ENCODE assay signal across 21 cellular contexts in the genomic region with DNA sequence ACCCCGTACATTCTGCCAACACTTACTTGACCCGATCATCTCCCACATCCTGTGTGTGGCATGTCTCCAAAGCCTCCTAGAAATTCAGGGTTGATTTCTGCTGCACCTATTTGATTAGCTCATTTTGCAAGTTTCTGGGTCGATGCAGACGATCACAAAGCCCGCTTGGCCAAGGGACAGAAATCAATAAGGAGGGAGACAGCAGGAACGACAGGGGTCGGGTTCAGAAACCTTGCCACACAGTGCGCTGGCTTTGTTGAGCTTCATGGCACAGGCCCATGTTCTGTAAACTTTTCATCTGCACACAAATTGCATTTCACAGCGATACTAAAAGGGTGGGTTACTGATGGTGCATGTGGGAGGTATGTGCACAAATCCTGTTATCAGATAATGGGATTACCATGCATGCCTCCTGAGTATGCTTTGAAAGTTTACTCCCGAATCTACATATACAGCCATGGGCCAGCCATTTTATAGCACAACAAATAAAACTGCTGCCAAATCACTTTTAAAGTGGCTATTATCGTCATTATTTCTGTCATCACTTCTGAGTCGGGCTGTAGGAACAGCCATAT.
DNase-seq lines count a peak whose midpoint lies in the region; ATAC-seq and TF ChIP-seq lines count a peak whose summit lies in the region.
"Had no signal": no experiment of that assay in that cellular context is flagged by ENCODE, and none has a peak within 500 bp of the region (broad histone marks: within the 10 kb centered on the region; RNA-seq: fewer than 3 reads in every experiment).

No MANE protein-coding gene starts in this region.

- H3K27me3 Mint-ChIP-seq in neural crest cell (ENCODE audit: low read depth) = peaks cover 4% of the 10 kb centered on the region
- peaks cover 0 to 35% (median 0%) of the 10 kb centered on the region in 5 donors for H3K27me3 Mint-ChIP-seq in naive thymus-derived CD4-positive, alpha-beta T cell
- H3K27me3 Mint-ChIP-seq in CD4-positive, alpha-beta memory T cell = peaks cover 0 to 3% of the 10 kb centered on the region in 2 donors
- H3K27me3 Mint-ChIP-seq: stimulated activated naive B cell treated with anti-CD40 and anti-IgM and Interleukin-4, amounts not matched to agents 10 μg/mL and 1 μg/mL and 100 μg/mL, for 72 hours had no signal

- peak overlapping the region; percentile 51 for H3K27ac ChIP-seq in VCaP
- no peak overlapping the region for H3K27ac ChIP-seq in naive thymus-derived CD4-positive, alpha-beta T cell (ENCODE audit: low read depth, low read length)
- H3K27ac ChIP-seq in CD4-positive, alpha-beta memory T cell (ENCODE audit: low read depth, low read length) = no peak overlapping the region
- H3K27ac ChIP-seq: KMS-11, right atrium auricular region, RWPE1 had no signal

- H3K4me3 ChIP-seq in naive thymus-derived CD4-positive, alpha-beta T cell (ENCODE audit: low read length) = no peak overlapping the region
- no peak overlapping the region for H3K4me3 ChIP-seq in CD4-positive, alpha-beta memory T cell (ENCODE audit: low read length in 2 of 2)
- H3K4me3 ChIP-seq: right atrium auricular region had no signal

- TF ChIP-seq CTCF in VCaP (conservative IDR thresholded peaks at IDR 0.05) (no peak), neural crest cell (conservative IDR thresholded peaks at IDR 0.05) (no peak)

- POLR2A ChIA-PET in naive thymus-derived CD4-positive, alpha-beta T cell (lab: Charles Lee) = no interaction called here
- POLR2A ChIA-PET in CD4-positive, alpha-beta memory T cell (lab: Charles Lee; ENCODE audit: partially characterized antibody) = no interaction called here

- H3K9me3 ChIP-seq in naive thymus-derived CD4-positive, alpha-beta T cell (ENCODE audit: control insufficient read depth in 2 of 3, low read length in 3 of 3) = no peaks in the 10 kb centered on the region
- H3K9me3 ChIP-seq in CD4-positive, alpha-beta memory T cell (ENCODE audit: control insufficient read depth in 1 of 2, low read length in 2 of 2) = no peaks in the 10 kb centered on the region
- H3K9me3 ChIP-seq: right atrium auricular region had no signal

- no peaks in the 10 kb centered on the region for H3K36me3 Mint-ChIP-seq in neural crest cell (ENCODE audit: low read depth)
- no peaks in the 10 kb centered on the region for H3K36me3 Mint-ChIP-seq in naive thymus-derived CD4-positive, alpha-beta T cell
- H3K36me3 Mint-ChIP-seq in CD4-positive, alpha-beta memory T cell = no peaks in the 10 kb centered on the region
- H3K36me3 Mint-ChIP-seq: stimulated activated naive B cell treated with anti-CD40 and anti-IgM and Interleukin-4, amounts not matched to agents 10 μg/mL and 1 μg/mL and 100 μg/mL, for 72 hours had no signal

- intact Hi-C loops in naive thymus-derived CD4-positive, alpha-beta T cell (cut with micrococcal nuclease) = no loop called here
- intact Hi-C loops in CD4-positive, alpha-beta memory T cell (cut with micrococcal nuclease) = no loop called here

- DNase-seq in NCI-H1436 (lab: John Stamatoyannopoulos, UW) = peak; percentile 19
- DNase-seq in NCI-H1436 treated with DMSO at 0.1 percent for 48 hours (lab: John Stamatoyannopoulos, UW) = no peak
- DNase-seq in NCI-H2081 treated with DMSO at 0.1 percent for 48 hours (lab: John Stamatoyannopoulos, UW) = peak; percentile 90
- no peak for DNase-seq in neural crest cell (ENCODE audit: low read depth, low spot score)
- DNase-seq in naive thymus-derived CD4-positive, alpha-beta T cell = no peak
- no peak for DNase-seq in CD4-positive, alpha-beta memory T cell
- no peak for DNase-seq in GOT3 (lab: John Stamatoyannopoulos, UW)
- DNase-seq: 8988T; activated CD4-positive, alpha-beta T cell treated with anti-CD3 and anti-CD28 coated beads for 4 hours; activated CD8-positive, alpha-beta memory T cell treated with anti-CD3 and anti-CD28 coated beads, Interleukin-2, amount 50 U/mL, for 4 hours; anterior cingulate cortex; C1 segment of cervical spinal cord; DMS 273 treated with DMSO at 0.1 percent for 48 hours; hippocampal formation; kidney; stimulated activated naive B cell treated with anti-CD40 and anti-IgM and Interleukin-4, amounts not matched to agents 10 μg/mL and 1 μg/mL and 100 μg/mL, for 72 hours; trophoblast cell had no signal

- no peaks in the 10 kb centered on the region for H3K36me3 ChIP-seq in naive thymus-derived CD4-positive, alpha-beta T cell (ENCODE audit: control insufficient read depth in 2 of 3, insufficient read depth in 3 of 3, low read length in 3 of 3)
- no peaks in the 10 kb centered on the region for H3K36me3 ChIP-seq in CD4-positive, alpha-beta memory T cell (ENCODE audit: insufficient read depth, low read length)
- H3K36me3 ChIP-seq: right atrium auricular region had no signal

- H3K4me3 Mint-ChIP-seq in neural crest cell = no peak overlapping the region
- no peak overlapping the region for H3K4me3 Mint-ChIP-seq in naive thymus-derived CD4-positive, alpha-beta T cell
- no peak overlapping the region for H3K4me3 Mint-ChIP-seq in CD4-positive, alpha-beta memory T cell
- H3K4me3 Mint-ChIP-seq: stimulated activated naive B cell treated with anti-CD40 and anti-IgM and Interleukin-4, amounts not matched to agents 10 μg/mL and 1 μg/mL and 100 μg/mL, for 72 hours had no signal

- H3K9me3 Mint-ChIP-seq in neural crest cell = peaks cover 3% of the 10 kb centered on the region
- no peaks in the 10 kb centered on the region for H3K9me3 Mint-ChIP-seq in naive thymus-derived CD4-positive, alpha-beta T cell
- H3K9me3 Mint-ChIP-seq in CD4-positive, alpha-beta memory T cell = peaks cover 0 to 1% (median 0%) of the 10 kb centered on the region in 8 donors
- H3K9me3 Mint-ChIP-seq: stimulated activated naive B cell treated with anti-CD40 and anti-IgM and Interleukin-4, amounts not matched to agents 10 μg/mL and 1 μg/mL and 100 μg/mL, for 72 hours had no signal

- ATAC-seq in naive thymus-derived CD4-positive, alpha-beta T cell = no peak
- ATAC-seq: stimulated activated naive B cell treated with anti-CD40 and anti-IgM and Interleukin-4, amounts not matched to agents 10 μg/mL and 1 μg/mL and 100 μg/mL, for 72 hours had no signal

- CTCF ChIA-PET in naive thymus-derived CD4-positive, alpha-beta T cell (lab: Charles Lee) = interaction anchor here (0.6 kb wide), 1 partner anchor 18 kb away, joined by 3 read pairs; no protein-coding TSS in a partner anchor
- CTCF ChIA-PET in CD4-positive, alpha-beta memory T cell (lab: Charles Lee; ENCODE audit: partially characterized antibody) = interaction anchor here (1.1 to 1.6 kb wide), 2 partner anchors 11 to 13 kb away, joined by 3 to 4 read pairs; no protein-coding TSS in a partner anchor

- H3K4me1 Mint-ChIP-seq in neural crest cell = peaks cover 5% of the 10 kb centered on the region
- H3K4me1 Mint-ChIP-seq in naive thymus-derived CD4-positive, alpha-beta T cell = peaks cover 0 to 2% (median 0%) of the 10 kb centered on the region in 7 donors
- no peaks in the 10 kb centered on the region for H3K4me1 Mint-ChIP-seq in CD4-positive, alpha-beta memory T cell
- H3K4me1 Mint-ChIP-seq: stimulated activated naive B cell treated with anti-CD40 and anti-IgM and Interleukin-4, amounts not matched to agents 10 μg/mL and 1 μg/mL and 100 μg/mL, for 72 hours had no signal

- H3K4me1 ChIP-seq in naive thymus-derived CD4-positive, alpha-beta T cell (ENCODE audit: control insufficient read depth in 2 of 2, insufficient read depth in 2 of 2, low read length in 2 of 2) = no peaks in the 10 kb centered on the region
- no peaks in the 10 kb centered on the region for H3K4me1 ChIP-seq in CD4-positive, alpha-beta memory T cell (ENCODE audit: insufficient read depth, low read length)
- H3K4me1 ChIP-seq: right atrium auricular region had no signal

- no peaks in the 10 kb centered on the region for H3K27me3 ChIP-seq in naive thymus-derived CD4-positive, alpha-beta T cell (ENCODE audit: control insufficient read depth in 2 of 2, insufficient read depth in 2 of 2, low read length in 2 of 2)
- no peaks in the 10 kb centered on the region for H3K27me3 ChIP-seq in CD4-positive, alpha-beta memory T cell (ENCODE audit: insufficient read depth, low read length)
- H3K27me3 ChIP-seq: right atrium auricular region had no signal

- H3K27ac Mint-ChIP-seq in neural crest cell (ENCODE audit: unreplicated experiment) = peak overlapping the region; percentile 29
- H3K27ac Mint-ChIP-seq in naive thymus-derived CD4-positive, alpha-beta T cell = no peak overlapping the region
- H3K27ac Mint-ChIP-seq in CD4-positive, alpha-beta memory T cell = no peak overlapping the region
- H3K27ac Mint-ChIP-seq: stimulated activated naive B cell treated with anti-CD40 and anti-IgM and Interleukin-4, amounts not matched to agents 10 μg/mL and 1 μg/mL and 100 μg/mL, for 72 hours had no signal

Comparison
In these comparisons a context has a peak if more than half of its experiments do, and no peak if none do; other contexts are left out.
1. DNase-seq: peak in NCI-H1436 (single experiment) and NCI-H2081 treated with DMSO at 0.1 percent for 48 hours (single experiment); none in NCI-H1436 treated with DMSO at 0.1 percent for 48 hours (single experiment), neural crest cell (single experiment), naive thymus-derived CD4-positive, alpha-beta T cell (0 of 9), CD4-positive, alpha-beta memory T cell (0 of 5) and GOT3 (single experiment).